In the genomic region with DNA sequence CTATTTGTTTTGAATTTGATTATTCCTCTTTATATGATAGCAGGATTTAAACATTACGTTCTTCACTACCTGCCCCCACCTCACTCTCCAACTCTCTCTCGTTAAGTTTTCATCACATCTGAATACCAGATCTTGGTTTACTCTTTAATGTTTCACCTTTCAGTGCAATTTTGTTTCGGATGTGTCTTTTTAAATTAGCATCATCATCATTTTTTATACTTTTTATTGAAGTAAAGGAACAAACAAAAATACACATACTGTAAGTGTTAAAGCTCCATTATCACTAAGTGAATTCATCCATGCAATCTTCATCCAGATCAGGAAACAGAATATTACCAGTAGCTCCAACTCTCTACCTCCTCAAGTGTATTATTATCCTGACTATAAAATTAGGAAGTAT, we compare ENCODE assay signal across 9 cellular contexts.
"Had no signal": no experiment of that assay in that cellular context is flagged by ENCODE, and none has a peak within 500 bp of the region (broad histone marks: within the 10 kb centered on the region; RNA-seq: fewer than 3 reads in every experiment).

No MANE protein-coding gene starts in this region.

- H3K9me3 ChIP-seq: HAP-1 had no signal

- H2AFZ ChIP-seq: GM23248 had no signal

- H3K4me1 ChIP-seq: HAP-1 had no signal

- H3K27ac ChIP-seq: GM23248, KMS-11 had no signal

- H3K4me3 ChIP-seq: GM23248, HAP-1 had no signal

- H3K9ac ChIP-seq: GM23248, KMS-11 had no signal

- H3K4me2 ChIP-seq: KMS-11 had no signal

- ATAC-seq: HCT116 had no signal

- DNase-seq: GM23248, GOT3, H7, HFFc6, KBM-7 had no signal

- H3K36me3 ChIP-seq: HAP-1 had no signal

- FAIRE-seq: HTR-8/SVneo had no signal
